9 cellular contexts compared by ENCODE assay signal in genomic region chr19:48489608-48490216, GRCh38. TPM values are rescaled to one million over a fixed set of nuclear protein-coding genes. Genes with fewer than 3 reads are reported as not detected.
DNase-seq lines count a peak whose midpoint lies in the region; ATAC-seq and TF ChIP-seq lines count a peak whose summit lies in the region.
"Had no signal": no experiment of that assay in that cellular context is flagged by ENCODE, and none has a peak within 500 bp of the region (broad histone marks: within the 10 kb centered on the region; RNA-seq: fewer than 3 reads in every experiment).

No MANE protein-coding gene starts in this region.

- TF ChIP-seq CTCF in prostate gland (IDR thresholded peaks at IDR 0.05): peak; percentile 77 to 96 (median 88)

- TF ChIP-seq POLR2A in prostate gland (IDR thresholded peaks at IDR 0.05): no peak

- intact Hi-C loops in prostate gland (cut with DNase I): loop anchor here (2.0 kb wide), 1 partner anchor 95 kb away; no protein-coding TSS in a partner anchor

- H3K36me3 Mint-ChIP-seq in IgD-negative memory B cell: peaks cover 3% of the 10 kb centered on the region

- H3K36me3 ChIP-seq in prostate gland: no peaks in the 10 kb centered on the region

- peaks cover 5% of the 10 kb centered on the region for H3K4me1 ChIP-seq in prostate gland (replicated peaks)

- no peaks in the 10 kb centered on the region for H3K27me3 ChIP-seq in prostate gland (replicated peaks; ENCODE audit: insufficient read depth)

- no peak overlapping the region for H3K4me3 ChIP-seq in prostate gland

- peaks cover 16% of the 10 kb centered on the region for H3K27me3 Mint-ChIP-seq in IgD-negative memory B cell

- DNase-seq in GDM1 (lab: John Stamatoyannopoulos, UW): peak; percentile 60
- peak; percentile 65 for DNase-seq in RKO (ENCODE audit: low spot score)
- peak; percentile 65 for DNase-seq in activated T-helper 9 cell treated with anti-CD3 and anti-CD28 coated beads, Interleukin-2, amount 50 U/mL, for 16 hours (ENCODE audit: low read depth)
- peak; percentile 73 for DNase-seq in glomerular visceral epithelial cell (ENCODE audit: extremely low spot score)
- peak; percentile 61 for DNase-seq in prostate gland (ENCODE audit: low spot score)

- H3K4me1 Mint-ChIP-seq in IgD-negative memory B cell: peaks cover 8 to 16% (median 10%) of the 10 kb centered on the region in 3 donors

- no peaks in the 10 kb centered on the region for H3K9me3 Mint-ChIP-seq in IgD-negative memory B cell
- H3K9me3 Mint-ChIP-seq: dendritic cell treated with granulocyte-macrophage colony-stimulating factor and Interleukin-4, amounts not matched to agents 40 ng/mL and 50 ng/mL, for 4 days had no signal

- WGBS in prostate gland: 35% methylated on average over 19 of the region's 19 CpGs

- no peak overlapping the region for H3K27ac ChIP-seq in prostate gland

- peak overlapping the region in 2 of 3 donors; percentile 9 to 85 for H3K27ac Mint-ChIP-seq in IgD-negative memory B cell

- H3K9me3 ChIP-seq in prostate gland: no peaks in the 10 kb centered on the region

- ATAC-seq in GM19023 (IDR thresholded peaks at IDR 0.05; ENCODE audit: unreplicated experiment) (no peak), GM19463 (IDR thresholded peaks at IDR 0.05; ENCODE audit: unreplicated experiment) (no peak)

- H3K4me3 Mint-ChIP-seq in IgD-negative memory B cell: peak overlapping the region in 1 of 4 donors; percentile 49
- H3K4me3 Mint-ChIP-seq: dendritic cell treated with granulocyte-macrophage colony-stimulating factor and Interleukin-4, amounts not matched to agents 40 ng/mL and 50 ng/mL, for 4 days had no signal

RNA-seq across cellular contexts. Expression of gene CYTH2, which starts 20.5 kb away (rescaled TPM):
- polyA plus RNA-seq in IgD-negative memory B cell: 31.8 TPM
- total RNA-seq in prostate gland: 10 to 100 TPM; 50.6 to 97.1 TPM

RNA-seq across cellular contexts. Expression of gene LMTK3, which starts 21.9 kb away (rescaled TPM):
- not detected for polyA plus RNA-seq in IgD-negative memory B cell
- total RNA-seq in prostate gland: 10 to 100 TPM in 1 of 2 donors, 1 to 10 TPM in 1; 7.4 to 10.2 TPM

RNA-seq across cellular contexts. Expression of gene KCNJ14, which starts 34.3 kb away (rescaled TPM):
- 0.48 TPM for polyA plus RNA-seq in IgD-negative memory B cell
- 1 to 10 TPM in 1 of 2 donors, under 1 TPM in 1; 0.45 to 2.2 TPM for total RNA-seq in prostate gland

RNA-seq across cellular contexts. Expression of gene GRWD1, which starts 43.9 kb away (rescaled TPM):
- 40.3 TPM for polyA plus RNA-seq in IgD-negative memory B cell
- 10 to 100 TPM; 26.2 to 39.7 TPM for total RNA-seq in prostate gland
